Comparison of ENCODE assay signal across 1 cellular context in genomic region chr1:235331391-235331790, GRCh38.
TF ChIP-seq lines count a peak whose summit lies in the region.

No MANE protein-coding gene starts in this region.

TF ChIP-seq in HepG2, 621 proteins besides CTCF, POLR2A, EP300 and RAD21 (continues in another document):
- TF ChIP-seq TFDP1 (CRISPR knock-in tag; IDR thresholded peaks at IDR 0.05; ENCODE audit: borderline replicate concordance) (no peak), HOXA3 (CRISPR knock-in tag; IDR thresholded peaks at IDR 0.05) (no peak), ZNF20 (CRISPR knock-in tag; IDR thresholded peaks at IDR 0.05) (no peak), MAFK (conservative IDR thresholded peaks at IDR 0.05 in 1 of 2, IDR thresholded peaks at IDR 0.05 in 1 of 2; ENCODE audit: low read length in 2 of 2) (no peak), FUBP1 (CRISPR knock-in tag; IDR thresholded peaks at IDR 0.05; ENCODE audit: borderline replicate concordance) (no peak), ATF7-NPFF (CRISPR knock-in tag; IDR thresholded peaks at IDR 0.05; ENCODE audit: low read depth) (no peak), GATAD2A (CRISPR knock-in tag; IDR thresholded peaks at IDR 0.05) (no peak), SCMH1 (CRISPR knock-in tag; IDR thresholded peaks at IDR 0.05; ENCODE audit: borderline replicate concordance) (no peak), AHR (CRISPR knock-in tag; IDR thresholded peaks at IDR 0.05) (no peak), HHEX (CRISPR knock-in tag; IDR thresholded peaks at IDR 0.05) (no peak), HNRNPLL (IDR thresholded peaks at IDR 0.05; ENCODE audit: low read depth, low read length, poor library complexity, severe bottlenecking) (no peak), RFX3 (CRISPR knock-in tag; IDR thresholded peaks at IDR 0.05) (no peak), ZNF703 (CRISPR knock-in tag; IDR thresholded peaks at IDR 0.05; ENCODE audit: borderline replicate concordance) (no peak), ZNF552 (CRISPR knock-in tag; IDR thresholded peaks at IDR 0.05; ENCODE audit: borderline replicate concordance) (no peak), CHD4 (IDR thresholded peaks at IDR 0.05; ENCODE audit: borderline replicate concordance, low read length) (no peak), FOXA3 (CRISPR knock-in tag; IDR thresholded peaks at IDR 0.05) (0 out of 2 replicates have a peak, but pooled peaks have one; percentile 25), ZNF256 (CRISPR knock-in tag; conservative IDR thresholded peaks at IDR 0.05) (no peak), SIN3A (IDR thresholded peaks at IDR 0.05; ENCODE audit: borderline replicate concordance, low read depth, low read length) (no peak), ZNF660 (CRISPR knock-in tag; IDR thresholded peaks at IDR 0.05; ENCODE audit: borderline replicate concordance, low read depth) (no peak), HMGXB4 (CRISPR knock-in tag; IDR thresholded peaks at IDR 0.05; ENCODE audit: borderline replicate concordance in 1 of 2, low read depth in 1 of 2) (no peak), SP5 (CRISPR knock-in tag; IDR thresholded peaks at IDR 0.05; ENCODE audit: borderline replicate concordance, low read depth) (no peak), SKIL (CRISPR knock-in tag; IDR thresholded peaks at IDR 0.05; ENCODE audit: borderline replicate concordance) (no peak), ONECUT2 (CRISPR knock-in tag; IDR thresholded peaks at IDR 0.05) (no peak), SUZ12 (IDR thresholded peaks at IDR 0.05; ENCODE audit: low read depth, low read length) (no peak), HIVEP1 (CRISPR knock-in tag; IDR thresholded peaks at IDR 0.05) (no peak), MZF1 (CRISPR knock-in tag; IDR thresholded peaks at IDR 0.05; ENCODE audit: borderline replicate concordance) (no peak), ATF6 (CRISPR knock-in tag; conservative IDR thresholded peaks at IDR 0.05) (no peak), XBP1 (CRISPR knock-in tag; IDR thresholded peaks at IDR 0.05) (no peak), CBFB (CRISPR knock-in tag; IDR thresholded peaks at IDR 0.05) (no peak), SAP130 (CRISPR knock-in tag; IDR thresholded peaks at IDR 0.05; ENCODE audit: low read depth) (0 out of 2 replicates have a peak, but pooled peaks have one; percentile 16), ZBTB21 (CRISPR knock-in tag; IDR thresholded peaks at IDR 0.05) (no peak), ZNF354B (CRISPR knock-in tag; IDR thresholded peaks at IDR 0.05) (no peak), CEBPB (IDR thresholded peaks at IDR 0.05; ENCODE audit: borderline replicate concordance, low read depth, low read length) (peak; percentile 77), ARID5B (CRISPR knock-in tag; IDR thresholded peaks at IDR 0.05) (0 out of 2 replicates have a peak, but pooled peaks have one; percentile 30), ZFP62 (CRISPR knock-in tag; IDR thresholded peaks at IDR 0.05) (no peak), BCL3 (CRISPR knock-in tag; IDR thresholded peaks at IDR 0.05) (no peak), ZNF17 (CRISPR knock-in tag; IDR thresholded peaks at IDR 0.05) (no peak)
- TF ChIP-seq, protein P1, sequence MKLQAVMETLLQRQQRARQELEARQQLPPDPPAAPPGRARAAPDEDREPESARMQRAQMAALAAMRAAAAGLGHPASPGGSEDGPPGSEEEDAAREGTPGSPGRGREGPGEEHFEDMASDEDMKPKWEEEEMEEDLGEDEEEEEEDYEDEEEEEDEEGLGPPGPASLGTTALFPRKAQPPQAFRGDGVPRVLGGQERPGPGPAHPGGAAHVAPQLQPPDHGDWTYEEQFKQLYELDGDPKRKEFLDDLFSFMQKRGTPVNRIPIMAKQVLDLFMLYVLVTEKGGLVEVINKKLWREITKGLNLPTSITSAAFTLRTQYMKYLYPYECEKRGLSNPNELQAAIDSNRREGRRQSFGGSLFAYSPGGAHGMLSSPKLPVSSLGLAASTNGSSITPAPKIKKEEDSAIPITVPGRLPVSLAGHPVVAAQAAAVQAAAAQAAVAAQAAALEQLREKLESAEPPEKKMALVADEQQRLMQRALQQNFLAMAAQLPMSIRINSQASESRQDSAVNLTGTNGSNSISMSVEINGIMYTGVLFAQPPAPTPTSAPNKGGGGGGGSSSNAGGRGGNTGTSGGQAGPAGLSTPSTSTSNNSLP (IDR thresholded peaks at IDR 0.05; ENCODE audit: low read depth, low read length) = peak; percentile 59; the same call in 1 of the 2 replicates
- TF ChIP-seq, protein P2, sequence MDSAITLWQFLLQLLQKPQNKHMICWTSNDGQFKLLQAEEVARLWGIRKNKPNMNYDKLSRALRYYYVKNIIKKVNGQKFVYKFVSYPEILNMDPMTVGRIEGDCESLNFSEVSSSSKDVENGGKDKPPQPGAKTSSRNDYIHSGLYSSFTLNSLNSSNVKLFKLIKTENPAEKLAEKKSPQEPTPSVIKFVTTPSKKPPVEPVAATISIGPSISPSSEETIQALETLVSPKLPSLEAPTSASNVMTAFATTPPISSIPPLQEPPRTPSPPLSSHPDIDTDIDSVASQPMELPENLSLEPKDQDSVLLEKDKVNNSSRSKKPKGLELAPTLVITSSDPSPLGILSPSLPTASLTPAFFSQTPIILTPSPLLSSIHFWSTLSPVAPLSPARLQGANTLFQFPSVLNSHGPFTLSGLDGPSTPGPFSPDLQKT (CRISPR knock-in tag; IDR thresholded peaks at IDR 0.05; ENCODE audit: borderline replicate concordance) = no peak
- TF ChIP-seq, protein P3, sequence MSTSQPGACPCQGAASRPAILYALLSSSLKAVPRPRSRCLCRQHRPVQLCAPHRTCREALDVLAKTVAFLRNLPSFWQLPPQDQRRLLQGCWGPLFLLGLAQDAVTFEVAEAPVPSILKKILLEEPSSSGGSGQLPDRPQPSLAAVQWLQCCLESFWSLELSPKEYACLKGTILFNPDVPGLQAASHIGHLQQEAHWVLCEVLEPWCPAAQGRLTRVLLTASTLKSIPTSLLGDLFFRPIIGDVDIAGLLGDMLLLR (CRISPR knock-in tag; IDR thresholded peaks at IDR 0.05) = no peak
- TF ChIP-seq, protein P4, sequence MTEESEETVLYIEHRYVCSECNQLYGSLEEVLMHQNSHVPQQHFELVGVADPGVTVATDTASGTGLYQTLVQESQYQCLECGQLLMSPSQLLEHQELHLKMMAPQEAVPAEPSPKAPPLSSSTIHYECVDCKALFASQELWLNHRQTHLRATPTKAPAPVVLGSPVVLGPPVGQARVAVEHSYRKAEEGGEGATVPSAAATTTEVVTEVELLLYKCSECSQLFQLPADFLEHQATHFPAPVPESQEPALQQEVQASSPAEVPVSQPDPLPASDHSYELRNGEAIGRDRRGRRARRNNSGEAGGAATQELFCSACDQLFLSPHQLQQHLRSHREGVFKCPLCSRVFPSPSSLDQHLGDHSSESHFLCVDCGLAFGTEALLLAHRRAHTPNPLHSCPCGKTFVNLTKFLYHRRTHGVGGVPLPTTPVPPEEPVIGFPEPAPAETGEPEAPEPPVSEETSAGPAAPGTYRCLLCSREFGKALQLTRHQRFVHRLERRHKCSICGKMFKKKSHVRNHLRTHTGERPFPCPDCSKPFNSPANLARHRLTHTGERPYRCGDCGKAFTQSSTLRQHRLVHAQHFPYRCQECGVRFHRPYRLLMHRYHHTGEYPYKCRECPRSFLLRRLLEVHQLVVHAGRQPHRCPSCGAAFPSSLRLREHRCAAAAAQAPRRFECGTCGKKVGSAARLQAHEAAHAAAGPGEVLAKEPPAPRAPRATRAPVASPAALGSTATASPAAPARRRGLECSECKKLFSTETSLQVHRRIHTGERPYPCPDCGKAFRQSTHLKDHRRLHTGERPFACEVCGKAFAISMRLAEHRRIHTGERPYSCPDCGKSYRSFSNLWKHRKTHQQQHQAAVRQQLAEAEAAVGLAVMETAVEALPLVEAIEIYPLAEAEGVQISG (CRISPR knock-in tag; IDR thresholded peaks at IDR 0.05) = no peak
